8 cellular contexts compared by ENCODE assay signal in the genomic region with DNA sequence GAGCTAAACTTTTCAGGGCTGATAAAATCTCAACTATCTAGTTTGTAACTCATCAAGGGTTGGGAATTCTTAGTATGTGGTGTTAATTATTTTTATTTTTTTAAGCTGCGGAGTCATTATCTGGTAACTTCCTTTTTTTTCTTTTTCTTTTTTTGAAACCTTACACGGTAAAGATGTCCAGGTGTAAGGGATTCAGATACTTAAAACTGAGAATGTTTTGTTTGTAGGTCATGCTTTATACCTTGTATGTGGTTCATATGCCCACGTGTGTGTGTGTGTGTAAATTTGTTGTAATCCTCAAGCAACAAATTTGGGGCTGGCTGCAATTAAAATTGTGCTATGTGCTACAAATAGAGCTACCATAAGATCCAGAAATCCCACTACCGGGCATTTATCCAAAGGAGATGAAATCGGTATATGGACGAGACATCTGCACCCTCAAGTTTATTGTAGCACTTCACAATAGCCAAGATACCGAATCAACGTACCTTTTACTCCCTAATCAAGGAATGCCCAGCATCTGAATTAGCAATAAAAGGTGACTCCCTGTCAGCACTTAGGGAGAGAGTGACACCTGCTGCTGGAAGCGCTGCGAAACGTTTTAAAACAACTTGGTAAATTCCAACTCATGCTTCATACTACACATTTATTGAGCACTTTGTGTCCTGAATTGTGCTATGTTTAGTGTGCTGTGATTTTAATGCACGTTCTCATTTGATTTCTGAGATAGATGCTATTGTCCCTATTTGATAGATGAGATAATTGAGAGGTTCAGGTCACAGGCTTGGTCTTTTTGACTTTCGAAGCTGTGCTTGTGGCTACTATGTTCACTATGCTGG. TPM values are rescaled to one million over a fixed set of nuclear protein-coding genes. Genes with fewer than 3 reads are reported as not detected.
DNase-seq lines count a peak whose midpoint lies in the region; ATAC-seq and TF ChIP-seq lines count a peak whose summit lies in the region.

No MANE protein-coding gene starts in this region.

- BruUV-seq in OCI-LY7 (replicated peaks; lab: Mats Ljungman, UMichigan), result no TSS peak

- no peak overlapping the region for H2AFZ ChIP-seq in OCI-LY7 (ENCODE audit: low read length)

- H3K4me1 ChIP-seq in OCI-LY7 (ENCODE audit: insufficient read depth, low read length, poor library complexity, severe bottlenecking) (no peaks in the 10 kb centered on the region), foreskin keratinocyte (no peaks in the 10 kb centered on the region)

- DNase-seq in ELR (ENCODE audit: low read depth) (peak; percentile 22), OCI-LY7 (ENCODE audit: low spot score) (peak; percentile 42), foreskin keratinocyte (peak in 1 of 2 donors; percentile 53), cortex of kidney (lab: John Stamatoyannopoulos, UW) (no peak)

- peaks cover 7% of the 10 kb centered on the region for H4K20me1 ChIP-seq in OCI-LY7 (ENCODE audit: insufficient read depth, low read length)

- no peaks in the 10 kb centered on the region for H3K9me3 ChIP-seq in OCI-LY7 (ENCODE audit: low read length)

- H3K79me2 ChIP-seq in OCI-LY7 (ENCODE audit: insufficient read depth, low read depth, low read length), result peaks cover 1% of the 10 kb centered on the region; the same call in 1 of the 2 replicates

- H3K4me2 ChIP-seq in OCI-LY7 (ENCODE audit: low read length), result no peak overlapping the region

- POLR2A ChIA-PET in OCI-LY7 (lab: Charles Lee), result interaction anchor here (0.5 to 2.7 kb wide), 8 partner anchors 7 to 1623 kb away, joined by 3 to 13 read pairs (median 4); no protein-coding TSS in a partner anchor

- H3K9me2 ChIP-seq in OCI-LY7 (ENCODE audit: insufficient read depth, low read length), result no peaks in the 10 kb centered on the region

- H3K4me3 ChIP-seq in OCI-LY7 (ENCODE audit: low read depth, low read length, poor library complexity, severe bottlenecking), result no peak overlapping the region

- H3K27ac ChIP-seq in 22Rv1 (peak overlapping the region; percentile 14; the same call in 1 of the 2 replicates), OCI-LY7 (ENCODE audit: low read depth, low read length, poor library complexity, severe bottlenecking) (no peak overlapping the region), foreskin keratinocyte (no peak overlapping the region)

- intact Hi-C loops in OCI-LY7 (cut with micrococcal nuclease; ENCODE audit: unreplicated experiment), result loop anchor here (2.0 kb wide), 1 partner anchor 213 kb away; no protein-coding TSS in a partner anchor

- CTCF ChIA-PET in OCI-LY7 (lab: Charles Lee; ENCODE audit: unreplicated experiment), result interaction anchor here (0.8 kb wide), 1 partner anchor 213 kb away, joined by 4 read pairs; no protein-coding TSS in a partner anchor

- H3K27me3 ChIP-seq in foreskin keratinocyte, result no peaks in the 10 kb centered on the region

- ATAC-seq in foreskin keratinocyte, result peak; percentile 22
- ATAC-seq in GM18498 (IDR thresholded peaks at IDR 0.05; ENCODE audit: unreplicated experiment), result no peak
- ATAC-seq in GM19023 (IDR thresholded peaks at IDR 0.05; ENCODE audit: unreplicated experiment), result no peak
- no peak for ATAC-seq in HG03139 (IDR thresholded peaks at IDR 0.05; ENCODE audit: unreplicated experiment)

- TF ChIP-seq CTCF in 22Rv1 (IDR thresholded peaks at IDR 0.05) (peak; percentile 48), OCI-LY7 (conservative IDR thresholded peaks at IDR 0.05; ENCODE audit: low read length) (peak; percentile 78), foreskin keratinocyte (conservative IDR thresholded peaks at IDR 0.05) (peak; percentile 47)

- H3K36me3 ChIP-seq in OCI-LY7 (ENCODE audit: insufficient read depth, low read length), result peaks cover 56% of the 10 kb centered on the region

RNA-seq across cellular contexts. Expression of gene MSMO1, which starts 16.1 kb away (rescaled TPM):
- total RNA-seq in OCI-LY7 (2014; rRNA removed; shearing (Covaris generic)), result 36.3 and 41.6 TPM in 2 replicates
- total RNA-seq in OCI-LY7 (2022) (88.0 and 91.5 TPM in 2 replicates), foreskin keratinocyte (421 and 453 TPM in 2 replicates)
- polyA plus RNA-seq in foreskin keratinocyte, result 264 and 345 TPM in 2 replicates

RNA-seq across cellular contexts. Expression of gene CPE, which starts 35.2 kb away (rescaled TPM):
- not detected in 2 replicates for total RNA-seq in OCI-LY7 (2014; rRNA removed; shearing (Covaris generic))
- total RNA-seq in OCI-LY7 (2022) (not detected in 2 replicates), foreskin keratinocyte (0.75 and 0.95 TPM in 2 replicates)
- polyA plus RNA-seq in foreskin keratinocyte, result 0.53 and 0.74 TPM in 2 replicates
